Comparison of ENCODE assay signal across 17 cellular contexts in the genomic region with DNA sequence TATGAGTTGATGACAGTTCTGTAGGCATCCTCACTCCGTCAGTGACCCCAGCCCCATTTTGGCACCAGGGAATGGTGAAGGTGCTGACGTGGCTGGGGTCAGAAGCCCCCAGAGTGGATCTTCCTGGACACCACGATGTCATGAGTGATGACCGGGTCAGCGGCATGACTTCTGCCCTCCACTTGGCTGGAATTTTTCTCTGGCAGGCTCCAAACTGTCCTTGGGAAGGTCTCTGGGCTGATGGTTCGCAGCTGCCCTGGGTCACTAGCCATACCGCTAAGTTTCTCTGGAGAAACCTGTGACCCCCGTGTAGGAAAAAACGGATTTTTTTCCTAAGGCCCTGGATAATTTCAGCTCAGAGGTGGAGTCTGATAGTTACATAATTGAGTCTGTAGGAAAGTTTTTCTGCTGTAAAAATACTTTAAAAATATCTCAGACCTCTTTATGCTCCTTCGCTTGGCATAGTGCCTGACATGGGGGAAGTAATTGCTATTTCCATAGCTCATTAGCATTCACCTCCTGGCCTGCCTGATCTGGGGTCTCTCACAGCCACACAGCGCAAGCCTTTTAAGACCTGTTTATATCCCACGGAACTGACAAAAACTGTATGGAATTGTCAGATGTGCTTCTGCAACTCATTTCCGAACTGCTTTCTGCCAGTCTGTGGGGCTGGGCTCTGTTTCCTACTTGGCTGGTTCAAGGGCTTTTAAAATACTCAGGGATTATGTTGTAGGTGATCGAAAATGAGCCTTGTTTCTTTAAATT.
DNase-seq lines count a peak whose midpoint lies in the region; ATAC-seq and TF ChIP-seq lines count a peak whose summit lies in the region.
"Had no signal": no experiment of that assay in that cellular context is flagged by ENCODE, and none has a peak within 500 bp of the region (broad histone marks: within the 10 kb centered on the region; RNA-seq: fewer than 3 reads in every experiment).

No MANE protein-coding gene starts in this region.

- H3K4me1 ChIP-seq in esophagus (ENCODE audit: control insufficient read depth in 2 of 2, insufficient read depth in 2 of 2, low read length in 1 of 2), result peaks cover 0 to 3% of the 10 kb centered on the region in 2 donors
- H3K4me1 ChIP-seq in hepatocyte (ENCODE audit: insufficient read depth), result peaks cover 6% of the 10 kb centered on the region
- peaks cover 47% of the 10 kb centered on the region for H3K4me1 ChIP-seq in upper lobe of right lung

- no peak overlapping the region for H3K4me3 ChIP-seq in esophagus (ENCODE audit: low read depth in 1 of 2, low read length in 2 of 2)
- H3K4me3 ChIP-seq in hepatocyte, result no peak overlapping the region
- H3K4me3 ChIP-seq in retinal pigment epithelial cell (ENCODE audit: low read length), result no peak overlapping the region
- no peak overlapping the region for H3K4me3 ChIP-seq in upper lobe of right lung
- H3K4me3 ChIP-seq: BLaER1 had no signal

- 70 to 73% methylated on average over 14 of the region's 14 CpGs for WGBS in esophagus, 2 donors
- 66% methylated on average over 14 of the region's 14 CpGs for WGBS in hepatocyte (ENCODE audit: low lambda C conversion rate, missing lambda C conversion rate)

- intact Hi-C loops in upper lobe of right lung (cut with DNase I), result no loop called here

- no peak overlapping the region for H3K4me2 ChIP-seq in hepatocyte
- H3K4me2 ChIP-seq: BLaER1 had no signal

- no peak for TF ChIP-seq CTCF in hepatocyte (IDR thresholded peaks at IDR 0.05; ENCODE audit: poor library complexity)
- no peak for TF ChIP-seq CTCF in retinal pigment epithelial cell (conservative IDR thresholded peaks at IDR 0.05; ENCODE audit: low read depth, low read length)
- TF ChIP-seq CTCF in upper lobe of right lung (IDR thresholded peaks at IDR 0.05), result no peak

- H3K9me3 ChIP-seq in esophagus (ENCODE audit: control insufficient read depth in 2 of 2, insufficient read depth in 1 of 2, low read depth in 1 of 2, low read length in 1 of 2), result no peaks in the 10 kb centered on the region
- H3K9me3 ChIP-seq in hepatocyte (ENCODE audit: low read depth), result no peaks in the 10 kb centered on the region
- no peaks in the 10 kb centered on the region for H3K9me3 ChIP-seq in upper lobe of right lung
- H3K9me3 ChIP-seq: BLaER1 had no signal

- H3K36me3 ChIP-seq in esophagus (ENCODE audit: control insufficient read depth in 2 of 2, insufficient read depth in 2 of 2, low read length in 1 of 2) (peaks cover 0 to 3% of the 10 kb centered on the region in 2 donors), hepatocyte (replicated peaks; ENCODE audit: insufficient read depth, low read depth) (no peaks in the 10 kb centered on the region), upper lobe of right lung (no peaks in the 10 kb centered on the region)

- H3K27me3 ChIP-seq in esophagus (ENCODE audit: control insufficient read depth in 1 of 2, insufficient read depth in 2 of 2, low read length in 2 of 2), result no peaks in the 10 kb centered on the region
- H3K27me3 ChIP-seq in hepatocyte, result no peaks in the 10 kb centered on the region
- H3K27me3 ChIP-seq in upper lobe of right lung, result no peaks in the 10 kb centered on the region
- H3K27me3 ChIP-seq: BLaER1 had no signal

- H3K27ac ChIP-seq in esophagus (ENCODE audit: low read depth in 2 of 2, low read length in 1 of 2) (peak overlapping the region; percentile 10 to 15), hepatocyte (peak overlapping the region; percentile 21), upper lobe of right lung (peak overlapping the region; percentile 56)
- H3K27ac ChIP-seq: BLaER1, HL-60 had no signal

- H3K79me2 ChIP-seq in hepatocyte, result no peaks in the 10 kb centered on the region

- ATAC-seq in upper lobe of right lung, result no peak
- ATAC-seq: activated CD4-positive, CD25-positive, alpha-beta regulatory T cell treated with anti-CD3 and anti-CD28 coated beads, Interleukin-2, amount 50 U/mL, for 24 hours; effector memory CD8-positive, alpha-beta T cell had no signal

- H3K9me2 ChIP-seq in hepatocyte (replicated peaks; ENCODE audit: insufficient read depth), result no peaks in the 10 kb centered on the region

- no peak overlapping the region for H2AFZ ChIP-seq in hepatocyte

- H4K20me1 ChIP-seq in hepatocyte (ENCODE audit: insufficient read depth, poor library complexity, severe bottlenecking), result no peaks in the 10 kb centered on the region
- H4K20me1 ChIP-seq: BLaER1 had no signal

- DNase-seq in hepatocyte (ENCODE audit: low spot score) (no peak), retinal pigment epithelial cell (ENCODE audit: low read depth) (peak; percentile 48), upper lobe of right lung (no peak), NCI-H1694 (lab: John Stamatoyannopoulos, UW) (no peak), NOMO-1 (lab: John Stamatoyannopoulos, UW; ENCODE audit: unreplicated experiment in 2 of 2) (no peak), NCI-H146 treated with DMSO at 0.1 percent for 48 hours (lab: John Stamatoyannopoulos, UW; ENCODE audit: unreplicated experiment) (no peak)
- DNase-seq: activated naive CD4-positive, alpha-beta T cell treated with Interleukin-2 at 50 U/mL for 16 hours; effector memory CD8-positive, alpha-beta T cell; KBM-7; NCI-H1105; NCI-H226; stimulated activated CD4-positive, alpha-beta T cell treated with anti-CD3 and anti-CD28 coated beads, Interleukin-12 subunit alpha, Interleukin-12 subunit beta, amount 100 ng/mL, for 4 hours; T-helper 2 cell had no signal
